ENCODE assay signal across 12 cellular contexts in genomic region chr2:20611077-20611843, GRCh38. TPM values are rescaled to one million over a fixed set of nuclear protein-coding genes. Genes with fewer than 3 reads are reported as not detected.
DNase-seq lines count a peak whose midpoint lies in the region; ATAC-seq, FAIRE-seq and TF ChIP-seq lines count a peak whose summit lies in the region.
"Had no signal": no experiment of that assay in that cellular context is flagged by ENCODE, and none has a peak within 500 bp of the region (broad histone marks: within the 10 kb centered on the region; RNA-seq: fewer than 3 reads in every experiment).

No MANE protein-coding gene starts in this region.

- H3K18ac ChIP-seq in H9 (ENCODE audit: insufficient read length, low read depth, low read length) = peak overlapping the region; percentile 28

- peak; percentile 23 for FAIRE-seq in kidney (lab: Jason Lieb, UNC)

- no peak overlapping the region for H3K4me3 Mint-ChIP-seq in H9
- H3K4me3 Mint-ChIP-seq: dendritic cell treated with granulocyte-macrophage colony-stimulating factor and Interleukin-4, amounts not matched to agents 40 ng/mL and 50 ng/mL, for 4 days had no signal

- H4K5ac ChIP-seq in H9 (ENCODE audit: insufficient read length, low read depth, low read length) = no peak overlapping the region

- H3K9me3 Mint-ChIP-seq in H9 = peaks cover 2 to 8% of the 10 kb centered on the region in 2 experiments; a peak in 4 of 5 replicates
- H3K9me3 Mint-ChIP-seq: dendritic cell treated with granulocyte-macrophage colony-stimulating factor and Interleukin-4, amounts not matched to agents 40 ng/mL and 50 ng/mL, for 4 days had no signal

- in situ Hi-C loops in gastrocnemius medialis (cut with MboI; ENCODE audit: low sequenced_read_pairs in 4 of 4) = loop anchor here in 2 of 4 donors (10.0 kb wide), 1 partner anchor 66 kb away; no protein-coding TSS in a partner anchor

- no peak overlapping the region for H2BK5ac ChIP-seq in H9 (ENCODE audit: insufficient read length, low read length)

- no peak overlapping the region for H2BK120ac ChIP-seq in H9 (ENCODE audit: low read depth, low read length, poor library complexity, severe bottlenecking)

- H3K4me1 ChIP-seq in H9 (ENCODE audit: insufficient read depth, low read length) (peaks cover 3% of the 10 kb centered on the region; the same call in 1 of the 2 replicates), kidney (ENCODE audit: control insufficient read depth in 1 of 2, insufficient read depth in 1 of 2, low read depth in 1 of 2, low read length in 2 of 2) (peaks cover 44 to 54% of the 10 kb centered on the region in 2 donors), gastrocnemius medialis (peaks cover 48 to 72% of the 10 kb centered on the region in 2 donors), SJCRH30 (peaks cover 55% of the 10 kb centered on the region)

- H3K27me3 ChIP-seq in H9 (ENCODE audit: insufficient read depth, low read length) (no peaks in the 10 kb centered on the region), gastrocnemius medialis (no peaks in the 10 kb centered on the region), SJCRH30 (no peaks in the 10 kb centered on the region)

- no peak overlapping the region for H4K8ac ChIP-seq in H9 (replicated peaks; ENCODE audit: insufficient read length, low read depth, low read length)

- no peak for TF ChIP-seq CTCF in H9 (conservative IDR thresholded peaks at IDR 0.05)
- no peak for TF ChIP-seq CTCF in kidney (IDR thresholded peaks at IDR 0.05; ENCODE audit: borderline replicate concordance, extremely low read depth, insufficient read depth)
- no peak for TF ChIP-seq CTCF in gastrocnemius medialis (IDR thresholded peaks at IDR 0.05 in 4 of 5, conservative IDR thresholded peaks at IDR 0.05 in 1 of 5)

- no peak overlapping the region for H3K4me2 ChIP-seq in H9 (ENCODE audit: insufficient read depth, insufficient read length, low read length)

- intact Hi-C loops in kidney (cut with DNase I) (no loop called here), gastrocnemius medialis (cut with DNase I; ENCODE audit: low total_unique reads) (no loop called here)

- DNase-seq in H9 (no peak), brain pericyte (ENCODE audit: low read depth, low spot score) (peak; percentile 87), kidney (peak; percentile 92), gastrocnemius medialis (peak in 1 of 2 donors; percentile 62), activated T-cell treated with anti-CD3 and anti-CD28 coated beads for 4 hours (no peak), SJCRH30 (no peak)
- no peak for DNase-seq in activated CD4-positive, CD25-positive, alpha-beta regulatory T cell treated with anti-CD3 and anti-CD28 coated beads, Interleukin-2, amount 50 U/mL, for 72 hours
- DNase-seq: GF-D8, Karpas-422, T-helper 2 cell had no signal

- H3K23ac ChIP-seq in H9 (ENCODE audit: insufficient read length, low read depth, low read length) = no peak overlapping the region

- WGBS in H9 (ENCODE audit: extremely low coverage, insufficient read length, low lambda C conversion rate) = no CpG with 5 or more reads among the region's 15 CpGs

- no peak overlapping the region for H3K27ac ChIP-seq in H9 (ENCODE audit: insufficient read length, low read depth, low read length)
- H3K27ac ChIP-seq in kidney (ENCODE audit: low read depth in 2 of 2, low read length in 2 of 2) = peak overlapping the region; percentile 76 to 91
- H3K27ac ChIP-seq in gastrocnemius medialis = peak overlapping the region; percentile 61 to 95 (median 90)
- H3K27ac ChIP-seq in SJCRH30 = no peak overlapping the region

- no peak overlapping the region for H2BK12ac ChIP-seq in H9 (ENCODE audit: insufficient read length, low read depth, low read length)

- H3K79me2 ChIP-seq in H9 (ENCODE audit: insufficient read depth, low read length) = no peaks in the 10 kb centered on the region

- H2BK15ac ChIP-seq in H9 (ENCODE audit: low read depth, low read length) = no peak overlapping the region

- peaks cover 3% of the 10 kb centered on the region for H3K23me2 ChIP-seq in H9 (ENCODE audit: insufficient read length, low read depth, low read length, poor library complexity, severe bottlenecking)

- TF ChIP-seq POLR2A in gastrocnemius medialis (IDR thresholded peaks at IDR 0.05) = no peak

- no peaks in the 10 kb centered on the region for H3K79me1 ChIP-seq in H9 (ENCODE audit: insufficient read depth, low read depth, low read length, poor library complexity, severe bottlenecking)

- H3K4me3 ChIP-seq in kidney (ENCODE audit: low read length in 2 of 2) = no peak overlapping the region
- H3K4me3 ChIP-seq in gastrocnemius medialis = no peak overlapping the region
- no peak overlapping the region for H3K4me3 ChIP-seq in SJCRH30

- H2AFZ ChIP-seq in H9 (ENCODE audit: low read length) = no peak overlapping the region

- no peak overlapping the region for H3K4ac ChIP-seq in H9 (ENCODE audit: low read depth, low read length)

- H3K36me3 ChIP-seq in kidney (ENCODE audit: control insufficient read depth in 1 of 2, insufficient read depth in 2 of 2, low read length in 2 of 2) (no peaks in the 10 kb centered on the region), gastrocnemius medialis (no peaks in the 10 kb centered on the region), SJCRH30 (no peaks in the 10 kb centered on the region)

- peaks cover 0 to 11% (median 0%) of the 10 kb centered on the region in 3 experiments; a peak in 4 of 7 replicates for H3K36me3 Mint-ChIP-seq in H9 (ENCODE audit: insufficient read depth in 1 of 3, low read depth in 3 of 3)

- H4K20me1 ChIP-seq in H9 (ENCODE audit: control insufficient read depth, insufficient read depth, insufficient read length) = no peaks in the 10 kb centered on the region

- peaks cover 15 to 24% of the 10 kb centered on the region in 2 experiments for H3K4me1 Mint-ChIP-seq in H9

- H3T11ph ChIP-seq in H9 (ENCODE audit: low read length) = no peak overlapping the region

- H4K91ac ChIP-seq in H9 (ENCODE audit: insufficient read length, low read depth, low read length) = no peak overlapping the region

- H3K9me3 ChIP-seq in H9 (ENCODE audit: control insufficient read depth, low read depth, low read length) = no peaks in the 10 kb centered on the region
- peaks cover 0 to 3% of the 10 kb centered on the region in 2 donors for H3K9me3 ChIP-seq in kidney (ENCODE audit: control insufficient read depth in 1 of 2, low read length in 2 of 2)
- no peaks in the 10 kb centered on the region for H3K9me3 ChIP-seq in gastrocnemius medialis
- no peaks in the 10 kb centered on the region for H3K9me3 ChIP-seq in SJCRH30 (replicated peaks)

- H3K27me3 Mint-ChIP-seq in H9 (ENCODE audit: low read depth) = peaks cover 3% of the 10 kb centered on the region
- H3K27me3 Mint-ChIP-seq: dendritic cell treated with granulocyte-macrophage colony-stimulating factor and Interleukin-4, amounts not matched to agents 40 ng/mL and 50 ng/mL, for 4 days had no signal

- no peak overlapping the region for H3K9ac ChIP-seq in H9 (ENCODE audit: extremely low read depth, insufficient read length, low read length)
- peak overlapping the region in 1 of 2 donors; percentile 28 for H3K9ac ChIP-seq in kidney (ENCODE audit: low read length in 2 of 2)

- H2AK5ac ChIP-seq in H9 (ENCODE audit: insufficient read length, low read length) = no peak overlapping the region

- no peak overlapping the region for H3K56ac ChIP-seq in H9 (ENCODE audit: insufficient read length, low read depth, low read length)

- H3K27ac Mint-ChIP-seq in H9 = 0 out of 7 replicates have a peak overlapping the region, but pooled peaks of 1 of the 3 experiments have one; percentile 40
- H3K27ac Mint-ChIP-seq: dendritic cell treated with granulocyte-macrophage colony-stimulating factor and Interleukin-4, amounts not matched to agents 40 ng/mL and 50 ng/mL, for 4 days had no signal

- H3K14ac ChIP-seq in H9 (ENCODE audit: insufficient read depth, low read length) = no peak overlapping the region

- ATAC-seq in gastrocnemius medialis (peak; percentile 24 to 40), HG02884 (IDR thresholded peaks at IDR 0.05; ENCODE audit: unreplicated experiment) (no peak)

- no peak overlapping the region for H2BK20ac ChIP-seq in H9 (ENCODE audit: low read depth, low read length, poor library complexity, severe bottlenecking)

RNA-seq across cellular contexts. Expression of gene HS1BP3, which starts 39.6 kb away (rescaled TPM):
- total RNA-seq in H9 (2021) (10.8 and 11.1 TPM in 2 replicates), kidney (35.5 TPM), gastrocnemius medialis (10 to 100 TPM; 16.6 to 26.9 (median 19.4) TPM)
- polyA plus RNA-seq in kidney (ENCODE audit: insufficient read depth, low read depth, low replicate concordance) = 37.5 TPM
- 14.0 and 14.7 TPM in 2 replicates for total RNA-seq in SJCRH30 (2014; rRNA removed; shearing (Covaris generic))

RNA-seq across cellular contexts. Expression of gene GDF7, which starts 55.7 kb away (rescaled TPM):
- total RNA-seq in H9 (2021) (0.04 TPM in 1 of 2 replicates, not detected in the other), kidney (12.5 TPM), gastrocnemius medialis (under 1 TPM in 3 of 4 donors, not detected in 1; 0.02 to 0.10 (median 0.07) TPM)
- 1.8 TPM for polyA plus RNA-seq in kidney (ENCODE audit: insufficient read depth, low read depth, low replicate concordance)
- total RNA-seq in SJCRH30 (2014; rRNA removed; shearing (Covaris generic)) = 0.02 and 0.03 TPM in 2 replicates

Comparison
In these comparisons a context has a peak if more than half of its experiments do, and no peak if none do; other contexts are left out.
1. DNase-seq: peak in brain pericyte (single experiment) and kidney (single experiment); none in H9 (single experiment), activated T-cell treated with anti-CD3 and anti-CD28 coated beads for 4 hours (single experiment), activated CD4-positive, CD25-positive, alpha-beta regulatory T cell treated with anti-CD3 and anti-CD28 coated beads, Interleukin-2, amount 50 U/mL, for 72 hours (single experiment) and SJCRH30 (0 of 2).
2. H3K27ac ChIP-seq: peak in kidney (2 of 2) and gastrocnemius medialis (4 of 4); none in H9 (single experiment) and SJCRH30 (single experiment).
3. RNA of gene GDF7, which starts 55.7 kb away (total RNA-seq): 12.5 TPM in kidney (single experiment); 0.02 to 0.10 TPM in gastrocnemius medialis, 0.04 TPM in H9 and 0.02 to 0.03 TPM in SJCRH30; every median in the first group is over 10 times any median in the second.